ENCODE assay signal across 9 cellular contexts in the genomic region with DNA sequence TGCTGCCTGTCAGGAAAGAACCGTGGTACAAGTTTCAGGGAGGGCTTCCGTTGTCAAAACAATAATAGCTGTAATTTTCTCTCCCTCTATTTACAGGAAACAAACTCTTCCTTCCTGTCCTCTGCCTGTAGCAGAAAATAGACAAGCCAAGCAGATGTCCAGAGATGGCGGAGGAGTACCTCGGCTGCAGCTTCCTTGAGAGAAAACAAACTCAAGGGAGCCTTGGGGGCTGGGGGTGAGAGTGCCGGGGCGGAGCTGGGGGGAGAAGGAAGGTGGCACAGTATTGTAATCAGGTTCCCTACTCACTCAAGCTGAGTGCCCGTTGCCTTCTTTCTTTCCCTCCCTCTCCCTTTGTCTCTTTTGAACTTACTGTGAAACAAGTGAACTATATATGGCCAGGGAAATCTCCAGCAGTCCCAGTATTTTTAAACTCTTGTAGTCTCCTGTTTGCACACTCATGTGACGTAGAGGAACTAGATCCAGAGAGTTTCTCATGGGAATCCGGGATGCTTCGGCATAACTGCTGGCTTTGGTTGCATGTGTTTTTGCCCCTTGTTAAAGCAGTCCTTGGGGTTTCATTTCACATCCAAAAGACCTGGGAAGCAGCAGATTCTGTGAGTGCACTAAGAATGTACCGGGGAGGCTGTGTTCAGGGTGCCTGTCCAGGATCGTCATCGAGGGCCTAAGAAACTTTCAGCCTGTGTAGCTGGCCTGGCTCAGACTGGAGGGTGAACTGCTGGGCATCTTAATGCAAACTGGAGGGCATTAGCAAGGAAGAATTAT. TPM values are rescaled to one million over a fixed set of nuclear protein-coding genes. Genes with fewer than 3 reads are reported as not detected.
A peak's percentile ranks its signal among the peaks of the same experiment; 100 is the strongest.
DNase-seq lines count a peak whose midpoint lies in the region; ATAC-seq and TF ChIP-seq lines count a peak whose summit lies in the region.
"Had no signal": no experiment of that assay in that cellular context is flagged by ENCODE, and none has a peak within 500 bp of the region (broad histone marks: within the 10 kb centered on the region; RNA-seq: fewer than 3 reads in every experiment).

No MANE protein-coding gene starts in this region.

- H3K27me3 ChIP-seq in cardiac muscle cell (no peaks in the 10 kb centered on the region), WERI-Rb-1 (ENCODE audit: insufficient read depth, low read depth, severe bottlenecking) (no peaks in the 10 kb centered on the region)

- DNase-seq in cardiac muscle cell (ENCODE audit: low read depth in 1 of 2, low spot score in 1 of 2) (no peak), cardiac septum (ENCODE audit: low spot score) (no peak), coronary artery (ENCODE audit: low spot score) (peak; percentile 74), WERI-Rb-1 (no peak), NCI-H1105 (lab: John Stamatoyannopoulos, UW) (no peak), NCI-H1930 (lab: John Stamatoyannopoulos, UW) (no peak), NCI-H1417 treated with DMSO at 0.1 percent for 48 hours (lab: John Stamatoyannopoulos, UW) (no peak)
- DNase-seq: CD4-positive, CD25-positive, alpha-beta regulatory T cell had no signal

- H3K27ac ChIP-seq in cardiac muscle cell (peak overlapping the region; percentile 32), coronary artery (peak overlapping the region; percentile 76 to 88), WERI-Rb-1 (no peak overlapping the region)

- H3K36me3 ChIP-seq in cardiac muscle cell (no peaks in the 10 kb centered on the region), WERI-Rb-1 (no peaks in the 10 kb centered on the region)

- no peaks in the 10 kb centered on the region for H3K9me3 ChIP-seq in cardiac muscle cell (ENCODE audit: low read depth)
- H3K9me3 ChIP-seq in WERI-Rb-1 (ENCODE audit: severe bottlenecking), result no peaks in the 10 kb centered on the region

- H3K4me3 ChIP-seq in cardiac muscle cell (no peak overlapping the region), coronary artery (peak overlapping the region; percentile 63), WERI-Rb-1 (ENCODE audit: low read depth, low read length) (no peak overlapping the region)

- peak; percentile 71 for ATAC-seq in HG03354 (IDR thresholded peaks at IDR 0.05; ENCODE audit: poor library complexity, severe bottlenecking, unreplicated experiment)

- TF ChIP-seq CTCF in cardiac muscle cell (IDR thresholded peaks at IDR 0.05; ENCODE audit: low read depth, low read length) (no peak), coronary artery (IDR thresholded peaks at IDR 0.05) (no peak), WERI-Rb-1 (IDR thresholded peaks at IDR 0.05; ENCODE audit: low read depth, low read length) (no peak)

- H3K4me1 ChIP-seq in cardiac muscle cell (ENCODE audit: low read depth), result peaks cover 7% of the 10 kb centered on the region

- intact Hi-C loops in cardiac septum (cut with DNase I), result no loop called here

RNA-seq across cellular contexts. Expression of gene HDDC2, which starts 44.6 kb away (rescaled TPM):
- 107 and 136 TPM in 2 replicates for total RNA-seq in cardiac muscle cell
- polyA plus RNA-seq in cardiac muscle cell, result 169 and 201 TPM in 2 replicates
- total RNA-seq in cardiac septum, result 88.8 TPM
